In genomic region chr11:35683728-35684339, GRCh38 we compare ENCODE assay signal across 10 cellular contexts. TPM values are rescaled to one million over a fixed set of nuclear protein-coding genes. Genes with fewer than 3 reads are reported as not detected.
DNase-seq lines count a peak whose midpoint lies in the region; ATAC-seq, FAIRE-seq and TF ChIP-seq lines count a peak whose summit lies in the region.
"Had no signal": no experiment of that assay in that cellular context is flagged by ENCODE, and none has a peak within 500 bp of the region (broad histone marks: within the 10 kb centered on the region; RNA-seq: fewer than 3 reads in every experiment).

No MANE protein-coding gene starts in this region.

- DNase-seq in right lobe of liver, result no peak
- no peak for DNase-seq in HepG2 (ENCODE audit: low spot score)
- DNase-seq in PC-3, result peak; percentile 14
- no peak for DNase-seq in stimulated activated naive B cell treated with anti-CD40 and anti-IgM and Interleukin-4, amounts not matched to agents 10 μg/mL and 1 μg/mL and 100 μg/mL, for 72 hours
- no peak for DNase-seq in T-cell
- no peak for DNase-seq in hippocampal formation (lab: John Stamatoyannopoulos, UW)
- DNase-seq in cardiac septum (ENCODE audit: low spot score), result no peak
- DNase-seq: activated T-cell treated with anti-CD3 and anti-CD28 coated beads, Interleukin-2, amount 50 U/mL, for 48 hours had no signal

- WGBS in right lobe of liver (ENCODE audit: insufficient coverage, low coverage, low lambda C conversion rate, missing lambda C conversion rate), result 44% methylated on average over 1 of the region's 1 CpG
- WGBS in HepG2 (ENCODE audit: low lambda C conversion rate), result 96% methylated on average over 1 of the region's 1 CpG

- H3K4me1 ChIP-seq in right lobe of liver, result peaks cover 0 to 29% (median 9%) of the 10 kb centered on the region in 4 donors
- H3K4me1 ChIP-seq in HepG2 (ENCODE audit: insufficient read depth, low read length), result peaks cover 35% of the 10 kb centered on the region
- H3K4me1 ChIP-seq in PC-3 (ENCODE audit: insufficient read depth, low read length), result 0 out of 2 replicates have a peak, but pooled peaks cover 5% of the 10 kb centered on the region

- H3K27ac Mint-ChIP-seq in stimulated activated naive B cell treated with anti-CD40 and anti-IgM and Interleukin-4, amounts not matched to agents 10 μg/mL and 1 μg/mL and 100 μg/mL, for 72 hours, result peak overlapping the region; percentile 59
- no peak overlapping the region for H3K27ac Mint-ChIP-seq in T-cell

- CTCF ChIA-PET in HepG2 (lab: Yijun Ruan, JAX; ENCODE audit: low intra/inter-chr PET ratio, low total read pairs), result no interaction called here
- CTCF ChIA-PET in PC-3 (lab: Charles Lee), result interaction anchor here (1.2 kb wide), 1 partner anchor 138 kb away, joined by 4 read pairs; no protein-coding TSS in a partner anchor
- CTCF ChIA-PET in T-cell (lab: Charles Lee), result no interaction called here

- intact Hi-C loops in right lobe of liver (cut with DNase I), result no loop called here
- intact Hi-C loops in HepG2 (cut with micrococcal nuclease; ENCODE audit: unreplicated experiment), result no loop called here
- intact Hi-C loops in PC-3 (cut with micrococcal nuclease), result no loop called here
- intact Hi-C loops in cardiac septum (cut with DNase I), result no loop called here

- no peaks in the 10 kb centered on the region for H3K9me3 Mint-ChIP-seq in stimulated activated naive B cell treated with anti-CD40 and anti-IgM and Interleukin-4, amounts not matched to agents 10 μg/mL and 1 μg/mL and 100 μg/mL, for 72 hours
- H3K9me3 Mint-ChIP-seq in T-cell, result no peaks in the 10 kb centered on the region

- H3K9ac ChIP-seq in HepG2 (ENCODE audit: insufficient read depth, low read depth, low read length) (no peak overlapping the region), PC-3 (ENCODE audit: low read length) (no peak overlapping the region)

- TF ChIP-seq POLR2A in right lobe of liver (IDR thresholded peaks at IDR 0.05) (no peak), HepG2 (IDR thresholded peaks at IDR 0.05; ENCODE audit: insufficient read depth in 1 of 2, low read depth in 2 of 2, low read length in 2 of 2) (no peak)

- POLR2A ChIA-PET in HepG2 (lab: Yijun Ruan, JAX) (no interaction called here), PC-3 (lab: Charles Lee; ENCODE audit: unreplicated experiment) (no interaction called here), T-cell (lab: Charles Lee) (no interaction called here)

- peaks cover 35% of the 10 kb centered on the region for H3K79me2 ChIP-seq in HepG2 (ENCODE audit: insufficient read depth, low read length)
- peaks cover 57% of the 10 kb centered on the region for H3K79me2 ChIP-seq in PC-3 (ENCODE audit: low read length)

- H3K4me1 Mint-ChIP-seq in stimulated activated naive B cell treated with anti-CD40 and anti-IgM and Interleukin-4, amounts not matched to agents 10 μg/mL and 1 μg/mL and 100 μg/mL, for 72 hours, result peaks cover 37 to 79% of the 10 kb centered on the region in 2 donors
- peaks cover 56 to 58% (median 56%) of the 10 kb centered on the region in 3 donors for H3K4me1 Mint-ChIP-seq in T-cell

- peaks cover 13 to 39% of the 10 kb centered on the region in 2 donors for H3K36me3 Mint-ChIP-seq in stimulated activated naive B cell treated with anti-CD40 and anti-IgM and Interleukin-4, amounts not matched to agents 10 μg/mL and 1 μg/mL and 100 μg/mL, for 72 hours
- H3K36me3 Mint-ChIP-seq in T-cell, result peaks cover 47% of the 10 kb centered on the region

- BruUV-seq in HepG2 (replicated peaks; lab: Mats Ljungman, UMichigan) (no TSS peak), PC-3 (replicated peaks; lab: Mats Ljungman, UMichigan) (no TSS peak)

- H3K36me3 ChIP-seq in right lobe of liver, result peaks cover 0 to 8% (median 0%) of the 10 kb centered on the region in 4 donors
- peaks cover 4 to 22% of the 10 kb centered on the region in 2 experiments for H3K36me3 ChIP-seq in HepG2 (replicated peaks in 1 of 2; ENCODE audit: control insufficient read depth in 1 of 2, insufficient read depth in 2 of 2, low read length in 2 of 2)
- no peaks in the 10 kb centered on the region; the same call in 1 of the 2 replicates for H3K36me3 ChIP-seq in PC-3 (ENCODE audit: low read depth, low read length)

- TF ChIP-seq EP300 in HepG2 (IDR thresholded peaks at IDR 0.05; ENCODE audit: low read depth in 2 of 2, low read length in 2 of 2) (no peak), HepG2 (CRISPR knock-in tag; IDR thresholded peaks at IDR 0.05; ENCODE audit: borderline replicate concordance) (no peak)

- ATAC-seq in right lobe of liver (peak; percentile 72 to 87 (median 79)), HepG2 (no peak), HG02943 (IDR thresholded peaks at IDR 0.05; ENCODE audit: low read depth, unreplicated experiment) (peak; percentile 79), PC-3 (no peak), T-cell (replicated peaks in 1 of 4) (no peak)
- peak; percentile 90 to 91 for ATAC-seq in stimulated activated naive B cell treated with anti-CD40 and anti-IgM and Interleukin-4, amounts not matched to agents 10 μg/mL and 1 μg/mL and 100 μg/mL, for 72 hours (replicated peaks)

- H3K27me3 ChIP-seq in right lobe of liver (no peaks in the 10 kb centered on the region), HepG2 (ENCODE audit: control insufficient read depth in 1 of 2, insufficient read depth in 2 of 2, low read length in 2 of 2) (no peaks in the 10 kb centered on the region), PC-3 (ENCODE audit: low read length) (no peaks in the 10 kb centered on the region)

- FAIRE-seq in HepG2 (lab: Jason Lieb, UNC), result no peak

- no peaks in the 10 kb centered on the region for H3K27me3 Mint-ChIP-seq in stimulated activated naive B cell treated with anti-CD40 and anti-IgM and Interleukin-4, amounts not matched to agents 10 μg/mL and 1 μg/mL and 100 μg/mL, for 72 hours
- no peaks in the 10 kb centered on the region for H3K27me3 Mint-ChIP-seq in T-cell

- H3K4me3 ChIP-seq in right lobe of liver (no peak overlapping the region), HepG2 (replicated peaks in 1 of 3; ENCODE audit: insufficient read depth in 1 of 3, low read depth in 2 of 3, low read length in 3 of 3) (no peak overlapping the region), PC-3 (ENCODE audit: low read length) (no peak overlapping the region)

- peaks cover 7% of the 10 kb centered on the region for H4K20me1 ChIP-seq in HepG2 (ENCODE audit: insufficient read depth, low read length)
- H4K20me1 ChIP-seq in PC-3 (ENCODE audit: low read length), result no peaks in the 10 kb centered on the region; the same call in 1 of the 2 replicates

- no peak for TF ChIP-seq RAD21 in HepG2 (CRISPR knock-in tag; IDR thresholded peaks at IDR 0.05)

- H3K9me3 ChIP-seq in right lobe of liver, result no peaks in the 10 kb centered on the region
- H3K9me3 ChIP-seq in HepG2 (ENCODE audit: low read length), result no peaks in the 10 kb centered on the region
- no peaks in the 10 kb centered on the region for H3K9me3 ChIP-seq in PC-3 (ENCODE audit: low read length)

- H3K4me3 Mint-ChIP-seq in stimulated activated naive B cell treated with anti-CD40 and anti-IgM and Interleukin-4, amounts not matched to agents 10 μg/mL and 1 μg/mL and 100 μg/mL, for 72 hours, result no peak overlapping the region
- H3K4me3 Mint-ChIP-seq in T-cell, result no peak overlapping the region

- H3K27ac ChIP-seq in right lobe of liver (no peak overlapping the region), HepG2 (ENCODE audit: extremely low read length, insufficient read depth, low read length) (no peak overlapping the region), PC-3 (ENCODE audit: low read length) (no peak overlapping the region)
- H3K27ac ChIP-seq: HL-60 had no signal

- H3K9me2 ChIP-seq in PC-3 (replicated peaks; ENCODE audit: low read length), result no peaks in the 10 kb centered on the region

- H2AFZ ChIP-seq in HepG2 (ENCODE audit: low read length) (no peak overlapping the region), PC-3 (ENCODE audit: low read length) (no peak overlapping the region)

- TF ChIP-seq CTCF in right lobe of liver (IDR thresholded peaks at IDR 0.05) (no peak), HepG2 (CRISPR knock-in tag; IDR thresholded peaks at IDR 0.05) (no peak), PC-3 (conservative IDR thresholded peaks at IDR 0.05; ENCODE audit: low read depth, low read length) (no peak)

- no peak overlapping the region for H3K4me2 ChIP-seq in HepG2 (ENCODE audit: low read depth, low read length)
- no peak overlapping the region for H3K4me2 ChIP-seq in PC-3 (ENCODE audit: low read length)

- in situ Hi-C loops in HepG2 (cut with HindIII; ENCODE audit: extremely low pct_ligation_motif_present, low pct_unique_long_range_greater_than_20kb), result no loop called here

- H3F3A ChIP-seq in PC-3 (ENCODE audit: low read length, unreplicated experiment), result no peaks in the 10 kb centered on the region

RNA-seq across cellular contexts. Expression of gene TRIM44, which starts 21.3 kb away (rescaled TPM):
- 10 to 100 TPM; 13.9 to 37.1 (median 31.9) TPM for total RNA-seq in right lobe of liver
- 22.7 and 25.6 TPM in 2 replicates for total RNA-seq in HepG2 (2016; rRNA removed; fragmentation: Illumina TruSeq; extraction: Trizol)
- 1.0 and 1.4 TPM in 2 replicates for total RNA-seq in HepG2 (2016; cell fraction: cytosol; rRNA removed; fragmentation: Illumina TruSeq; extraction: Trizol; ENCODE audit: low read depth)
- total RNA-seq in HepG2 (2016; cell fraction: insoluble cytoplasmic fraction; rRNA removed; fragmentation: Illumina TruSeq; extraction: Trizol), result 20.8 and 25.6 TPM in 2 replicates
- total RNA-seq in HepG2 (2016; cell fraction: membrane; rRNA removed; fragmentation: Illumina TruSeq; extraction: Trizol), result 5.2 and 7.4 TPM in 2 replicates
- 14.3 and 15.2 TPM in 2 replicates for total RNA-seq in HepG2 (2016; cell fraction: nucleus; rRNA removed; fragmentation: Illumina TruSeq; extraction: Trizol)
- polyA plus RNA-seq in HepG2 (2011; rRNA removed), result 50.3 and 51.3 TPM in 2 replicates
- polyA plus RNA-seq in HepG2 (2011; cell fraction: cytosol; rRNA removed), result 24.6 and 38.2 TPM in 2 replicates
- 51.2 and 70.4 TPM in 2 replicates for polyA plus RNA-seq in HepG2 (2011; cell fraction: nucleus; rRNA removed)
- 34.4 and 35.4 TPM in 2 replicates for polyA plus RNA-seq in HepG2 (2012)
- 2.4 and 2.5 TPM in 2 replicates for polyA plus RNA-seq in HepG2 (2016; cell fraction: cytosol; fragmentation: Illumina TruSeq; extraction: Trizol; ENCODE audit: low read depth)
- 24.9 and 32.9 TPM in 2 replicates for polyA plus RNA-seq in HepG2 (2016; cell fraction: insoluble cytoplasmic fraction; fragmentation: Illumina TruSeq; extraction: Trizol; ENCODE audit: low read depth)
- 7.1 and 7.9 TPM in 2 replicates for polyA plus RNA-seq in HepG2 (2016; cell fraction: membrane; fragmentation: Illumina TruSeq; extraction: Trizol; ENCODE audit: low read depth)
- polyA plus RNA-seq in HepG2 (2016; cell fraction: nucleus; fragmentation: Illumina TruSeq; extraction: Trizol; ENCODE audit: insufficient read depth, low read depth), result 20.8 and 29.6 TPM in 2 replicates
- 53.2 and 117 TPM in 2 replicates for polyA minus RNA-seq in HepG2 (2011; rRNA and poly(A)+ RNA removed; ENCODE audit: low replicate concordance)
- 26.8 and 39.3 TPM in 2 replicates for polyA minus RNA-seq in HepG2 (2011; cell fraction: cytosol; rRNA and poly(A)+ RNA removed)
- 23.8 and 32.2 TPM in 2 replicates for polyA minus RNA-seq in HepG2 (2011; cell fraction: nucleus; rRNA and poly(A)+ RNA removed)
- 14.0 TPM in 2 replicates for total RNA-seq in PC-3 (2014; rRNA removed)
- 10 to 100 TPM; 39.8 to 58.4 (median 51.7) TPM for total RNA-seq in T-cell
- total RNA-seq in cardiac septum, result 57.8 TPM

Comparison
In these comparisons a context has a peak if more than half of its experiments do, and no peak if none do; other contexts are left out.
1. ATAC-seq: peak in right lobe of liver (4 of 4), HG02943 (single experiment) and stimulated activated naive B cell treated with anti-CD40 and anti-IgM and Interleukin-4, amounts not matched to agents 10 μg/mL and 1 μg/mL and 100 μg/mL, for 72 hours (2 of 2); none in HepG2 (single experiment), PC-3 (single experiment) and T-cell (0 of 4).